Comparison of ENCODE assay signal across 1 cellular context in the genomic region with DNA sequence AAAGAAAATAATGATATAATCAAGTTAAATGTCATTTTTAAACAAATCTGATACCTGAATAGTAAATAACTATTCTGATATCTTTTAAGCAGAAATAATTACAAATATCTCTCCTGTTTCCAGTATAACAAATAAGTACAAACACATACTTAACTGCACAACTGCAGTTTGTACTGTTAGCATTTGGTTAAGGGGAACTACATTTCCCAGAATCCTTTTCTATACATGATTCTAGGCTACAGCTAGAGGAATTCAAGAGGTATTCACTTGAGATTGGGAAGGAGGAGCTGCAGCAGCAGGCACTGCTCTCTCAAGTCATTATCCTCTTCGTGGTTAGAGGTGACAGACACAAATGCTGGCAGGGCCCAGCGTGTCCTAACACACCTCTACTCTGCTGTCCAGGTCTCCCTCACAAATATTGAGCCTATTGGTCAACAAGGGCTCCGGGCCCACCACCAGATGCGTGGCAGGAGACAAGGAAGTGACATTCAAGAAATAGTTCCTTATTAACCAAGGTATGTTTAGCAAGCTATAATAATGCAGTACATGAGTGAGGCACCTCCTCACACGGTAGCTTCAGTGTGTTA.
A peak's percentile ranks its signal among the peaks of the same experiment; 100 is the strongest.
TF ChIP-seq lines count a peak whose summit lies in the region.

No MANE protein-coding gene starts in this region.

TF ChIP-seq in K562, 482 proteins besides CTCF, POLR2A, EP300 and RAD21 (continued from another document and continues in another):
- TF ChIP-seq, protein P1, sequence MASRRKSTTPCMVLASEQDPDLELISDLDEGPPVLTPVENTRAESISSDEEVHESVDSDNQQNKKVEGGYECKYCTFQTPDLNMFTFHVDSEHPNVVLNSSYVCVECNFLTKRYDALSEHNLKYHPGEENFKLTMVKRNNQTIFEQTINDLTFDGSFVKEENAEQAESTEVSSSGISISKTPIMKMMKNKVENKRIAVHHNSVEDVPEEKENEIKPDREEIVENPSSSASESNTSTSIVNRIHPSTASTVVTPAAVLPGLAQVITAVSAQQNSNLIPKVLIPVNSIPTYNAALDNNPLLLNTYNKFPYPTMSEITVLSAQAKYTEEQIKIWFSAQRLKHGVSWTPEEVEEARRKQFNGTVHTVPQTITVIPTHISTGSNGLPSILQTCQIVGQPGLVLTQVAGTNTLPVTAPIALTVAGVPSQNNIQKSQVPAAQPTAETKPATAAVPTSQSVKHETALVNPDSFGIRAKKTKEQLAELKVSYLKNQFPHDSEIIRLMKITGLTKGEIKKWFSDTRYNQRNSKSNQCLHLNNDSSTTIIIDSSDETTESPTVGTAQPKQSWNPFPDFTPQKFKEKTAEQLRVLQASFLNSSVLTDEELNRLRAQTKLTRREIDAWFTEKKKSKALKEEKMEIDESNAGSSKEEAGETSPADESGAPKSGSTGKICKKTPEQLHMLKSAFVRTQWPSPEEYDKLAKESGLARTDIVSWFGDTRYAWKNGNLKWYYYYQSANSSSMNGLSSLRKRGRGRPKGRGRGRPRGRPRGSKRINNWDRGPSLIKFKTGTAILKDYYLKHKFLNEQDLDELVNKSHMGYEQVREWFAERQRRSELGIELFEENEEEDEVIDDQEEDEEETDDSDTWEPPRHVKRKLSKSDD (conservative IDR thresholded peaks at IDR 0.05; ENCODE audit: low read length), result 0 out of 2 replicates have a peak, but pooled peaks have one; percentile 66
- TF ChIP-seq TEAD4 (IDR thresholded peaks at IDR 0.05; ENCODE audit: low read length) (peak; percentile 40; the same call in 1 of the 2 replicates), TEAD4 (CRISPR knock-in tag; IDR thresholded peaks at IDR 0.05; ENCODE audit: borderline replicate concordance) (no peak), RBFOX2 (IDR thresholded peaks at IDR 0.05; ENCODE audit: low read depth, low read length) (no peak; the same call in 1 of the 2 replicates), ZNF445 (CRISPR knock-in tag; IDR thresholded peaks at IDR 0.05; ENCODE audit: low read depth) (0 out of 2 replicates have a peak, but pooled peaks have one; percentile 11), PTBP1 (IDR thresholded peaks at IDR 0.05; ENCODE audit: low read depth, low read length) (no peak), ZNF197 (CRISPR knock-in tag; IDR thresholded peaks at IDR 0.05; ENCODE audit: low read depth) (peak; percentile 4; the same call in 1 of the 2 replicates), ILF3 (IDR thresholded peaks at IDR 0.05; ENCODE audit: borderline replicate concordance) (peak; percentile 87; the same call in 1 of the 2 replicates), FOXK1 (CRISPR knock-in tag; IDR thresholded peaks at IDR 0.05; ENCODE audit: borderline replicate concordance) (peak; percentile 68; the same call in 1 of the 2 replicates), ZEB2 (IDR thresholded peaks at IDR 0.05) (no peak; the same call in 1 of the 2 replicates), TEAD1 (CRISPR knock-in tag; IDR thresholded peaks at IDR 0.05) (peak; percentile 26 to 28; a peak in 1 of 4 replicates), THRAP3 (IDR thresholded peaks at IDR 0.05; ENCODE audit: borderline replicate concordance) (no peak), ZKSCAN3 (CRISPR knock-in tag; IDR thresholded peaks at IDR 0.05) (no peak), ETV5 (CRISPR knock-in tag; IDR thresholded peaks at IDR 0.05; ENCODE audit: low read depth) (no peak), CCNT2 (IDR thresholded peaks at IDR 0.05; ENCODE audit: borderline replicate concordance, extremely low read depth, insufficient read length, low read depth, low read length) (no peak), RFX1 (IDR thresholded peaks at IDR 0.05) (0 out of 2 replicates have a peak, but pooled peaks have one; percentile 6), CHD2 (IDR thresholded peaks at IDR 0.05; ENCODE audit: low read depth, low read length) (no peak), POLR3G (IDR thresholded peaks at IDR 0.05; ENCODE audit: extremely low read depth, insufficient read length, insufficient replicate concordance) (no peak), ZZZ3 (IDR thresholded peaks at IDR 0.05) (peak; percentile 41; the same call in 1 of the 2 replicates), ZNF644 (tag; IDR thresholded peaks at IDR 0.05; ENCODE audit: low read depth) (0 out of 2 replicates have a peak, but pooled peaks have one; percentile 11), PRMT5 (CRISPR knock-in tag; IDR thresholded peaks at IDR 0.05) (no peak), ATF1 (CRISPR knock-in tag; IDR thresholded peaks at IDR 0.05) (no peak), ATF1 (tag; IDR thresholded peaks at IDR 0.05) (peak; percentile 35; the same call in 1 of the 2 replicates), ZNF324 (CRISPR knock-in tag; IDR thresholded peaks at IDR 0.05) (no peak), ZNF507 (tag; conservative IDR thresholded peaks at IDR 0.05) (no peak), ARHGAP35 (IDR thresholded peaks at IDR 0.05; ENCODE audit: partially characterized antibody) (no peak), HDAC3 (IDR thresholded peaks at IDR 0.05; ENCODE audit: borderline replicate concordance, partially characterized antibody) (no peak), FOXA3 (CRISPR knock-in tag; conservative IDR thresholded peaks at IDR 0.05 in 1 of 2, IDR thresholded peaks at IDR 0.05 in 1 of 2) (no peak), ZFP1 (CRISPR knock-in tag; IDR thresholded peaks at IDR 0.05) (peak; percentile 97), CTBP1 (IDR thresholded peaks at IDR 0.05; ENCODE audit: borderline replicate concordance) (peak; percentile 28; the same call in 1 of the 2 replicates), ZFP36 (IDR thresholded peaks at IDR 0.05; ENCODE audit: low read depth, low read length, partially characterized antibody) (peak; percentile 25), RAD51 (IDR thresholded peaks at IDR 0.05; ENCODE audit: borderline replicate concordance, low read depth) (0 out of 2 replicates have a peak, but pooled peaks have one; percentile 7), TRIM28 (IDR thresholded peaks at IDR 0.05) (peak; percentile 79; the same call in 1 of the 2 replicates), CBX1 (IDR thresholded peaks at IDR 0.05; ENCODE audit: low read depth) (0 out of 2 replicates have a peak, but pooled peaks have one; percentile 36), EHMT2 (IDR thresholded peaks at IDR 0.05) (no peak), BHLHE40 (IDR thresholded peaks at IDR 0.05; ENCODE audit: low read length) (0 out of 2 replicates have a peak, but pooled peaks have one; percentile 19), CBX5 (IDR thresholded peaks at IDR 0.05; ENCODE audit: borderline replicate concordance, low read depth) (0 out of 2 replicates have a peak, but pooled peaks have one; percentile 17), FOXP1 (CRISPR knock-in tag; IDR thresholded peaks at IDR 0.05) (no peak)
- TF ChIP-seq, protein P2, sequence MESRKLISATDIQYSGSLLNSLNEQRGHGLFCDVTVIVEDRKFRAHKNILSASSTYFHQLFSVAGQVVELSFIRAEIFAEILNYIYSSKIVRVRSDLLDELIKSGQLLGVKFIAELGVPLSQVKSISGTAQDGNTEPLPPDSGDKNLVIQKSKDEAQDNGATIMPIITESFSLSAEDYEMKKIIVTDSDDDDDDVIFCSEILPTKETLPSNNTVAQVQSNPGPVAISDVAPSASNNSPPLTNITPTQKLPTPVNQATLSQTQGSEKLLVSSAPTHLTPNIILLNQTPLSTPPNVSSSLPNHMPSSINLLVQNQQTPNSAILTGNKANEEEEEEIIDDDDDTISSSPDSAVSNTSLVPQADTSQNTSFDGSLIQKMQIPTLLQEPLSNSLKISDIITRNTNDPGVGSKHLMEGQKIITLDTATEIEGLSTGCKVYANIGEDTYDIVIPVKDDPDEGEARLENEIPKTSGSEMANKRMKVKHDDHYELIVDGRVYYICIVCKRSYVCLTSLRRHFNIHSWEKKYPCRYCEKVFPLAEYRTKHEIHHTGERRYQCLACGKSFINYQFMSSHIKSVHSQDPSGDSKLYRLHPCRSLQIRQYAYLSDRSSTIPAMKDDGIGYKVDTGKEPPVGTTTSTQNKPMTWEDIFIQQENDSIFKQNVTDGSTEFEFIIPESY (CRISPR knock-in tag; IDR thresholded peaks at IDR 0.05), result no peak
- TF ChIP-seq, protein P3, sequence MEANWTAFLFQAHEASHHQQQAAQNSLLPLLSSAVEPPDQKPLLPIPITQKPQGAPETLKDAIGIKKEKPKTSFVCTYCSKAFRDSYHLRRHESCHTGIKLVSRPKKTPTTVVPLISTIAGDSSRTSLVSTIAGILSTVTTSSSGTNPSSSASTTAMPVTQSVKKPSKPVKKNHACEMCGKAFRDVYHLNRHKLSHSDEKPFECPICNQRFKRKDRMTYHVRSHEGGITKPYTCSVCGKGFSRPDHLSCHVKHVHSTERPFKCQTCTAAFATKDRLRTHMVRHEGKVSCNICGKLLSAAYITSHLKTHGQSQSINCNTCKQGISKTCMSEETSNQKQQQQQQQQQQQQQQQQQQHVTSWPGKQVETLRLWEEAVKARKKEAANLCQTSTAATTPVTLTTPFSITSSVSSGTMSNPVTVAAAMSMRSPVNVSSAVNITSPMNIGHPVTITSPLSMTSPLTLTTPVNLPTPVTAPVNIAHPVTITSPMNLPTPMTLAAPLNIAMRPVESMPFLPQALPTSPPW (CRISPR knock-in tag; IDR thresholded peaks at IDR 0.05), result peak; percentile 32; the same call in 1 of the 2 replicates
- TF ChIP-seq, protein P4, sequence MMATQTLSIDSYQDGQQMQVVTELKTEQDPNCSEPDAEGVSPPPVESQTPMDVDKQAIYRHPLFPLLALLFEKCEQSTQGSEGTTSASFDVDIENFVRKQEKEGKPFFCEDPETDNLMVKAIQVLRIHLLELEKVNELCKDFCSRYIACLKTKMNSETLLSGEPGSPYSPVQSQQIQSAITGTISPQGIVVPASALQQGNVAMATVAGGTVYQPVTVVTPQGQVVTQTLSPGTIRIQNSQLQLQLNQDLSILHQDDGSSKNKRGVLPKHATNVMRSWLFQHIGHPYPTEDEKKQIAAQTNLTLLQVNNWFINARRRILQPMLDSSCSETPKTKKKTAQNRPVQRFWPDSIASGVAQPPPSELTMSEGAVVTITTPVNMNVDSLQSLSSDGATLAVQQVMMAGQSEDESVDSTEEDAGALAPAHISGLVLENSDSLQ (IDR thresholded peaks at IDR 0.05), result peak; percentile 52
- TF ChIP-seq, protein P5, sequence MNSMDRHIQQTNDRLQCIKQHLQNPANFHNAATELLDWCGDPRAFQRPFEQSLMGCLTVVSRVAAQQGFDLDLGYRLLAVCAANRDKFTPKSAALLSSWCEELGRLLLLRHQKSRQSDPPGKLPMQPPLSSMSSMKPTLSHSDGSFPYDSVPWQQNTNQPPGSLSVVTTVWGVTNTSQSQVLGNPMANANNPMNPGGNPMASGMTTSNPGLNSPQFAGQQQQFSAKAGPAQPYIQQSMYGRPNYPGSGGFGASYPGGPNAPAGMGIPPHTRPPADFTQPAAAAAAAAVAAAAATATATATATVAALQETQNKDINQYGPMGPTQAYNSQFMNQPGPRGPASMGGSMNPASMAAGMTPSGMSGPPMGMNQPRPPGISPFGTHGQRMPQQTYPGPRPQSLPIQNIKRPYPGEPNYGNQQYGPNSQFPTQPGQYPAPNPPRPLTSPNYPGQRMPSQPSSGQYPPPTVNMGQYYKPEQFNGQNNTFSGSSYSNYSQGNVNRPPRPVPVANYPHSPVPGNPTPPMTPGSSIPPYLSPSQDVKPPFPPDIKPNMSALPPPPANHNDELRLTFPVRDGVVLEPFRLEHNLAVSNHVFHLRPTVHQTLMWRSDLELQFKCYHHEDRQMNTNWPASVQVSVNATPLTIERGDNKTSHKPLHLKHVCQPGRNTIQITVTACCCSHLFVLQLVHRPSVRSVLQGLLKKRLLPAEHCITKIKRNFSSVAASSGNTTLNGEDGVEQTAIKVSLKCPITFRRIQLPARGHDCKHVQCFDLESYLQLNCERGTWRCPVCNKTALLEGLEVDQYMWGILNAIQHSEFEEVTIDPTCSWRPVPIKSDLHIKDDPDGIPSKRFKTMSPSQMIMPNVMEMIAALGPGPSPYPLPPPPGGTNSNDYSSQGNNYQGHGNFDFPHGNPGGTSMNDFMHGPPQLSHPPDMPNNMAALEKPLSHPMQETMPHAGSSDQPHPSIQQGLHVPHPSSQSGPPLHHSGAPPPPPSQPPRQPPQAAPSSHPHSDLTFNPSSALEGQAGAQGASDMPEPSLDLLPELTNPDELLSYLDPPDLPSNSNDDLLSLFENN (IDR thresholded peaks at IDR 0.05; ENCODE audit: low read depth in 2 of 2, low read length in 2 of 2), result peak in 1 of 2 experiments; percentile 6; a peak in 1 of 4 replicates
- TF ChIP-seq, protein P6, sequence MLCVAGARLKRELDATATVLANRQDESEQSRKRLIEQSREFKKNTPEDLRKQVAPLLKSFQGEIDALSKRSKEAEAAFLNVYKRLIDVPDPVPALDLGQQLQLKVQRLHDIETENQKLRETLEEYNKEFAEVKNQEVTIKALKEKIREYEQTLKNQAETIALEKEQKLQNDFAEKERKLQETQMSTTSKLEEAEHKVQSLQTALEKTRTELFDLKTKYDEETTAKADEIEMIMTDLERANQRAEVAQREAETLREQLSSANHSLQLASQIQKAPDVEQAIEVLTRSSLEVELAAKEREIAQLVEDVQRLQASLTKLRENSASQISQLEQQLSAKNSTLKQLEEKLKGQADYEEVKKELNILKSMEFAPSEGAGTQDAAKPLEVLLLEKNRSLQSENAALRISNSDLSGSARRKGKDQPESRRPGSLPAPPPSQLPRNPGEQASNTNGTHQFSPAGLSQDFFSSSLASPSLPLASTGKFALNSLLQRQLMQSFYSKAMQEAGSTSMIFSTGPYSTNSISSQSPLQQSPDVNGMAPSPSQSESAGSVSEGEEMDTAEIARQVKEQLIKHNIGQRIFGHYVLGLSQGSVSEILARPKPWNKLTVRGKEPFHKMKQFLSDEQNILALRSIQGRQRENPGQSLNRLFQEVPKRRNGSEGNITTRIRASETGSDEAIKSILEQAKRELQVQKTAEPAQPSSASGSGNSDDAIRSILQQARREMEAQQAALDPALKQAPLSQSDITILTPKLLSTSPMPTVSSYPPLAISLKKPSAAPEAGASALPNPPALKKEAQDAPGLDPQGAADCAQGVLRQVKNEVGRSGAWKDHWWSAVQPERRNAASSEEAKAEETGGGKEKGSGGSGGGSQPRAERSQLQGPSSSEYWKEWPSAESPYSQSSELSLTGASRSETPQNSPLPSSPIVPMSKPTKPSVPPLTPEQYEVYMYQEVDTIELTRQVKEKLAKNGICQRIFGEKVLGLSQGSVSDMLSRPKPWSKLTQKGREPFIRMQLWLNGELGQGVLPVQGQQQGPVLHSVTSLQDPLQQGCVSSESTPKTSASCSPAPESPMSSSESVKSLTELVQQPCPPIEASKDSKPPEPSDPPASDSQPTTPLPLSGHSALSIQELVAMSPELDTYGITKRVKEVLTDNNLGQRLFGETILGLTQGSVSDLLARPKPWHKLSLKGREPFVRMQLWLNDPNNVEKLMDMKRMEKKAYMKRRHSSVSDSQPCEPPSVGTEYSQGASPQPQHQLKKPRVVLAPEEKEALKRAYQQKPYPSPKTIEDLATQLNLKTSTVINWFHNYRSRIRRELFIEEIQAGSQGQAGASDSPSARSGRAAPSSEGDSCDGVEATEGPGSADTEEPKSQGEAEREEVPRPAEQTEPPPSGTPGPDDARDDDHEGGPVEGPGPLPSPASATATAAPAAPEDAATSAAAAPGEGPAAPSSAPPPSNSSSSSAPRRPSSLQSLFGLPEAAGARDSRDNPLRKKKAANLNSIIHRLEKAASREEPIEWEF (CRISPR knock-in tag; IDR thresholded peaks at IDR 0.05), result no peak
- TF ChIP-seq, protein P7, sequence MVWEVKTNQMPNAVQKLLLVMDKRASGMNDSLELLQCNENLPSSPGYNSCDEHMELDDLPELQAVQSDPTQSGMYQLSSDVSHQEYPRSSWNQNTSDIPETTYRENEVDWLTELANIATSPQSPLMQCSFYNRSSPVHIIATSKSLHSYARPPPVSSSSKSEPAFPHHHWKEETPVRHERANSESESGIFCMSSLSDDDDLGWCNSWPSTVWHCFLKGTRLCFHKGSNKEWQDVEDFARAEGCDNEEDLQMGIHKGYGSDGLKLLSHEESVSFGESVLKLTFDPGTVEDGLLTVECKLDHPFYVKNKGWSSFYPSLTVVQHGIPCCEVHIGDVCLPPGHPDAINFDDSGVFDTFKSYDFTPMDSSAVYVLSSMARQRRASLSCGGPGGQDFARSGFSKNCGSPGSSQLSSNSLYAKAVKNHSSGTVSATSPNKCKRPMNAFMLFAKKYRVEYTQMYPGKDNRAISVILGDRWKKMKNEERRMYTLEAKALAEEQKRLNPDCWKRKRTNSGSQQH (CRISPR knock-in tag; IDR thresholded peaks at IDR 0.05), result no peak
